Comparison of ENCODE assay signal across 8 cellular contexts in genomic region chr2:38960609-38961320, GRCh38.
DNase-seq lines count a peak whose midpoint lies in the region; ATAC-seq and TF ChIP-seq lines count a peak whose summit lies in the region.

No MANE protein-coding gene starts in this region.

- no peak overlapping the region for H3K9ac ChIP-seq in neural progenitor cell

- no peaks in the 10 kb centered on the region for H3K79me2 ChIP-seq in neural progenitor cell (ENCODE audit: low read depth)

- H3F3A ChIP-seq in neural progenitor cell (ENCODE audit: low read depth): no peaks in the 10 kb centered on the region

- H3K27ac ChIP-seq in CD4-positive, CD25-positive, alpha-beta regulatory T cell (ENCODE audit: insufficient read depth, low read length, poor library complexity, severe bottlenecking): no peak overlapping the region
- H3K27ac ChIP-seq in effector memory CD4-positive, alpha-beta T cell (ENCODE audit: insufficient read depth, low read length, poor library complexity, severe bottlenecking): no peak overlapping the region
- H3K27ac ChIP-seq in neural progenitor cell (no peak overlapping the region), WERI-Rb-1 (no peak overlapping the region)

- no peak for TF ChIP-seq CTCF in neural progenitor cell (IDR thresholded peaks at IDR 0.05)
- no peak for TF ChIP-seq CTCF in WERI-Rb-1 (IDR thresholded peaks at IDR 0.05; ENCODE audit: low read depth, low read length)

- H3K4me3 ChIP-seq in CD4-positive, CD25-positive, alpha-beta regulatory T cell (ENCODE audit: low read depth, low read length): no peak overlapping the region
- peak overlapping the region; percentile 48 for H3K4me3 ChIP-seq in effector memory CD4-positive, alpha-beta T cell (ENCODE audit: insufficient read depth, low read depth, low read length, poor library complexity, severe bottlenecking)
- no peak overlapping the region for H3K4me3 ChIP-seq in neural progenitor cell
- H3K4me3 ChIP-seq in WERI-Rb-1 (ENCODE audit: low read depth, low read length): no peak overlapping the region

- no peaks in the 10 kb centered on the region for H3K9me3 ChIP-seq in CD4-positive, CD25-positive, alpha-beta regulatory T cell (ENCODE audit: control insufficient read depth in 2 of 2, low read length in 2 of 2)
- H3K9me3 ChIP-seq in effector memory CD4-positive, alpha-beta T cell (ENCODE audit: control insufficient read depth, low read length): no peaks in the 10 kb centered on the region
- H3K9me3 ChIP-seq in neural progenitor cell (ENCODE audit: low read depth) (no peaks in the 10 kb centered on the region), WERI-Rb-1 (ENCODE audit: severe bottlenecking) (peaks cover 3% of the 10 kb centered on the region)

- H3K27me3 ChIP-seq in CD4-positive, CD25-positive, alpha-beta regulatory T cell (ENCODE audit: control insufficient read depth, insufficient read depth, low read length): peaks cover 16% of the 10 kb centered on the region
- peaks cover 15% of the 10 kb centered on the region for H3K27me3 ChIP-seq in effector memory CD4-positive, alpha-beta T cell (replicated peaks; ENCODE audit: control insufficient read depth, insufficient read depth, low read length, poor library complexity, severe bottlenecking)
- H3K27me3 ChIP-seq in neural progenitor cell (peaks cover 26% of the 10 kb centered on the region), WERI-Rb-1 (ENCODE audit: insufficient read depth, low read depth, severe bottlenecking) (no peaks in the 10 kb centered on the region)

- no peaks in the 10 kb centered on the region for H4K20me1 ChIP-seq in neural progenitor cell (ENCODE audit: low read depth)

- H3K27me3 Mint-ChIP-seq in CD4-positive, CD25-positive, alpha-beta regulatory T cell: peaks cover 38% of the 10 kb centered on the region
- peaks cover 3% of the 10 kb centered on the region for H3K27me3 Mint-ChIP-seq in neural progenitor cell (ENCODE audit: insufficient read depth, low read depth)

- no peaks in the 10 kb centered on the region for H3K36me3 ChIP-seq in CD4-positive, CD25-positive, alpha-beta regulatory T cell (ENCODE audit: control insufficient read depth, insufficient read depth, low read length)
- no peaks in the 10 kb centered on the region for H3K36me3 ChIP-seq in effector memory CD4-positive, alpha-beta T cell (ENCODE audit: control insufficient read depth, insufficient read depth, low read length)
- H3K36me3 ChIP-seq in neural progenitor cell (no peaks in the 10 kb centered on the region), WERI-Rb-1 (no peaks in the 10 kb centered on the region)

- H3K27ac Mint-ChIP-seq in CD4-positive, CD25-positive, alpha-beta regulatory T cell: no peak overlapping the region
- no peak overlapping the region for H3K27ac Mint-ChIP-seq in neural progenitor cell

- peak; percentile 8 to 22 for ATAC-seq in CD4-positive, CD25-positive, alpha-beta regulatory T cell (ENCODE audit: low read depth in 2 of 2)
- ATAC-seq in HG03108 (IDR thresholded peaks at IDR 0.05; ENCODE audit: unreplicated experiment) (peak; percentile 11), HG03457 (IDR thresholded peaks at IDR 0.05; ENCODE audit: unreplicated experiment) (no peak), HG03175 (IDR thresholded peaks at IDR 0.05; ENCODE audit: unreplicated experiment) (no peak)

- peaks cover 11% of the 10 kb centered on the region for H3K4me1 ChIP-seq in CD4-positive, CD25-positive, alpha-beta regulatory T cell (ENCODE audit: control insufficient read depth, insufficient read depth, low read length, poor library complexity, severe bottlenecking)
- H3K4me1 ChIP-seq in effector memory CD4-positive, alpha-beta T cell (ENCODE audit: control insufficient read depth, insufficient read depth, low read length, poor library complexity, severe bottlenecking): peaks cover 7% of the 10 kb centered on the region
- no peaks in the 10 kb centered on the region for H3K4me1 ChIP-seq in neural progenitor cell

- H2AFZ ChIP-seq in neural progenitor cell (replicated peaks): peak overlapping the region; percentile 96

- DNase-seq in CD4-positive, CD25-positive, alpha-beta regulatory T cell: no peak
- no peak for DNase-seq in effector memory CD4-positive, alpha-beta T cell
- DNase-seq in neural progenitor cell (ENCODE audit: low spot score): no peak
- DNase-seq in NCI-H82 (lab: John Stamatoyannopoulos, UW): no peak
- no peak for DNase-seq in WERI-Rb-1

- H3K4me2 ChIP-seq in neural progenitor cell: no peak overlapping the region

- H3K4me3 Mint-ChIP-seq in CD4-positive, CD25-positive, alpha-beta regulatory T cell: peak overlapping the region; percentile 46 to 73 (median 56)
- no peak overlapping the region for H3K4me3 Mint-ChIP-seq in neural progenitor cell

- H3K4me1 Mint-ChIP-seq in CD4-positive, CD25-positive, alpha-beta regulatory T cell: peaks cover 0 to 4% (median 3%) of the 10 kb centered on the region in 4 donors
- peaks cover 4% of the 10 kb centered on the region for H3K4me1 Mint-ChIP-seq in neural progenitor cell

- H3K9me3 Mint-ChIP-seq in CD4-positive, CD25-positive, alpha-beta regulatory T cell: no peaks in the 10 kb centered on the region
- peaks cover 7% of the 10 kb centered on the region for H3K9me3 Mint-ChIP-seq in neural progenitor cell

- no peaks in the 10 kb centered on the region for H3K36me3 Mint-ChIP-seq in CD4-positive, CD25-positive, alpha-beta regulatory T cell
- H3K36me3 Mint-ChIP-seq in neural progenitor cell: peaks cover 2% of the 10 kb centered on the region

Comparison
In these comparisons a context has a peak if more than half of its experiments do, and no peak if none do; other contexts are left out.
1. ATAC-seq: peak in CD4-positive, CD25-positive, alpha-beta regulatory T cell (2 of 2) and HG03108 (single experiment); none in HG03457 (single experiment) and HG03175 (single experiment).